20 cellular contexts compared by ENCODE assay signal in the genomic region with DNA sequence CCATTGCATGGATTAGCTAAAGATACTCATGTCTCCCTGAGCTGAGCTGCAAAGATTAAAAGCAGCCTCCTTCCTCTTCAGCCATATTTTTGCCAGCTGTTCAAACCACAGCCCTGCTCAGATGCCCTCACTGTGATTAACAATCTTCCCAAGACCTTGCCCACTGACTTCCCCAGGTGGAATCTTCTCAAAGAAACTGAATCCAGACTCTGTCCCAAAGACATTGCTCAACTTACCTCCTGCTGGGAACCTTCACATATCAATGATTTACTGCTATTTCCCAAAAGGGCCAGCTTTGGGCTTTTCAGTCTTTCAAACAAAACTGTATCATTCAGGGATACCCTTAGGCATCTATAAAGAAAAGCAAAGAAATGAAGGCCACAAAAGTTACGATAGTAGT. TPM values are rescaled to one million over a fixed set of nuclear protein-coding genes. Genes with fewer than 3 reads are reported as not detected.
DNase-seq lines count a peak whose midpoint lies in the region; ATAC-seq, FAIRE-seq and TF ChIP-seq lines count a peak whose summit lies in the region.
"Had no signal": no experiment of that assay in that cellular context is flagged by ENCODE, and none has a peak within 500 bp of the region (broad histone marks: within the 10 kb centered on the region; RNA-seq: fewer than 3 reads in every experiment).

No MANE protein-coding gene starts in this region.

- ATAC-seq in activated CD4-positive, alpha-beta T cell treated with anti-CD3 and anti-CD28 coated beads for 36 hours = no peak
- ATAC-seq in HG02938 (IDR thresholded peaks at IDR 0.05; ENCODE audit: unreplicated experiment) = no peak
- ATAC-seq: HCT116, PC-3 had no signal

- no peak for TF ChIP-seq RAD21 in H1 (IDR thresholded peaks at IDR 0.05 in 1 of 2, conservative IDR thresholded peaks at IDR 0.05 in 1 of 2; ENCODE audit: low read depth in 2 of 2, low read length in 2 of 2)

- POLR2A ChIA-PET in activated CD4-positive, alpha-beta T cell treated with anti-CD3 and anti-CD28 coated beads for 36 hours (lab: Charles Lee) = no interaction called here
- POLR2A ChIA-PET in H1 (lab: Charles Lee; ENCODE audit: partially characterized antibody) = interaction anchor here (0.7 to 1.7 kb wide), 3 partner anchors 8 to 39 kb away, joined by 3 read pairs; partner anchors contain the start of gene DGKE

- no peaks in the 10 kb centered on the region for H3K36me3 ChIP-seq in H1 (ENCODE audit: control insufficient read depth in 2 of 4, insufficient read depth in 4 of 4, low read length in 3 of 4)
- H3K36me3 ChIP-seq in osteoblast (ENCODE audit: insufficient read depth, low read length) = no peaks in the 10 kb centered on the region
- H3K36me3 ChIP-seq: SJSA1 had no signal

- H2AFZ ChIP-seq in H1 (ENCODE audit: low read length) (no peak overlapping the region), osteoblast (ENCODE audit: low read length) (no peak overlapping the region)

- H3K27ac Mint-ChIP-seq in activated CD4-positive, alpha-beta T cell treated with anti-CD3 and anti-CD28 coated beads for 36 hours = peak overlapping the region; percentile 17

- H4K5ac ChIP-seq in H1 (ENCODE audit: insufficient read length, low read depth, low read length) = no peak overlapping the region

- no peak overlapping the region for H2BK120ac ChIP-seq in H1 (replicated peaks; ENCODE audit: low read depth, low read length)

- H3K14ac ChIP-seq in H1 (ENCODE audit: insufficient read length) = no peak overlapping the region

- no peak overlapping the region for H3K56ac ChIP-seq in H1 (replicated peaks; ENCODE audit: insufficient read length, low read depth, low read length)

- H3K4ac ChIP-seq in H1 (replicated peaks; ENCODE audit: insufficient read length, low read depth, low read length) = no peak overlapping the region

- H3K4me1 ChIP-seq in H1 (replicated peaks in 1 of 4; ENCODE audit: control insufficient read depth in 3 of 4, insufficient read depth in 4 of 4, low read length in 3 of 4) = no peaks in the 10 kb centered on the region
- H3K4me1 ChIP-seq in osteoblast (ENCODE audit: insufficient read depth, low read length) = no peaks in the 10 kb centered on the region

- no peak overlapping the region for H3K9ac ChIP-seq in H1 (replicated peaks in 1 of 4; ENCODE audit: extremely low read depth in 1 of 4, low read depth in 3 of 4, low read length in 3 of 4)

- H3K27me3 ChIP-seq in H1 (replicated peaks in 1 of 4; ENCODE audit: control insufficient read depth in 3 of 4, extremely low read depth in 1 of 4, insufficient read depth in 3 of 4, low read length in 3 of 4) (no peaks in the 10 kb centered on the region), osteoblast (ENCODE audit: insufficient read depth, low read length) (no peaks in the 10 kb centered on the region)
- H3K27me3 ChIP-seq: SJSA1 had no signal

- peaks cover 16% of the 10 kb centered on the region for H3K4me1 Mint-ChIP-seq in activated CD4-positive, alpha-beta T cell treated with anti-CD3 and anti-CD28 coated beads for 36 hours

- no peaks in the 10 kb centered on the region; a peak in 1 of 4 replicates for H3K79me2 ChIP-seq in H1 (ENCODE audit: control insufficient read depth in 1 of 2, insufficient read depth in 2 of 2, low read length in 2 of 2)
- peaks cover 2% of the 10 kb centered on the region for H3K79me2 ChIP-seq in osteoblast (ENCODE audit: insufficient read depth, low read length)

- H3K18ac ChIP-seq in H1 (ENCODE audit: extremely low read depth, low read length) = no peak overlapping the region

- CTCF ChIA-PET in activated CD4-positive, alpha-beta T cell treated with anti-CD3 and anti-CD28 coated beads for 36 hours (lab: Charles Lee) = interaction anchor here (0.8 to 2.9 kb wide), 8 partner anchors 8 to 224 kb away, joined by 3 to 12 read pairs (median 4); no protein-coding TSS in a partner anchor
- CTCF ChIA-PET in H1 (lab: Charles Lee; ENCODE audit: partially characterized antibody) = interaction anchor here (1.0 to 2.3 kb wide), 3 partner anchors 11 to 115 kb away, joined by 3 to 7 read pairs (median 5); no protein-coding TSS in a partner anchor

- H2BK15ac ChIP-seq in H1 (ENCODE audit: low read length) = no peak overlapping the region

- no peak for TF ChIP-seq POLR2A in H1 (IDR thresholded peaks at IDR 0.05; ENCODE audit: control extremely low read depth in 1 of 2, low read depth in 2 of 2, low read length in 2 of 2)

- FAIRE-seq in H1 (lab: Jason Lieb, UNC) = no peak
- FAIRE-seq in urothelium cell line (lab: Jason Lieb, UNC) = no peak
- FAIRE-seq: GM18507 had no signal

- no peaks in the 10 kb centered on the region for H3K23me2 ChIP-seq in H1 (ENCODE audit: low read depth, low read length)

- no peak for TF ChIP-seq CTCF in H1 (IDR thresholded peaks at IDR 0.05; ENCODE audit: control extremely low read depth in 1 of 3, insufficient read depth in 1 of 3, low read depth in 1 of 3, low read length in 3 of 3)
- no peak for TF ChIP-seq CTCF in osteoblast (IDR thresholded peaks at IDR 0.05; ENCODE audit: extremely low read depth, low read depth, low read length)

- H3K27ac ChIP-seq in H1 (ENCODE audit: low read depth, low read length) = no peak overlapping the region
- no peak overlapping the region for H3K27ac ChIP-seq in osteoblast (ENCODE audit: low read depth, low read length)
- H3K27ac ChIP-seq: HL-60, SJSA1 had no signal

- H3K27me3 Mint-ChIP-seq in activated CD4-positive, alpha-beta T cell treated with anti-CD3 and anti-CD28 coated beads for 36 hours = no peaks in the 10 kb centered on the region

- no peak overlapping the region for H3K4me2 ChIP-seq in H1 (ENCODE audit: insufficient read depth in 1 of 2, low read depth in 2 of 2, low read length in 2 of 2)
- no peak overlapping the region for H3K4me2 ChIP-seq in osteoblast (ENCODE audit: insufficient read depth, low read length)

- H2BK12ac ChIP-seq in H1 (ENCODE audit: low read depth, low read length) = no peak overlapping the region

- no peaks in the 10 kb centered on the region for H3K9me3 Mint-ChIP-seq in activated CD4-positive, alpha-beta T cell treated with anti-CD3 and anti-CD28 coated beads for 36 hours (ENCODE audit: low read depth)

- no peak overlapping the region for H2BK5ac ChIP-seq in H1 (ENCODE audit: low read depth, low read length)

- no peak overlapping the region for H3K23ac ChIP-seq in H1 (ENCODE audit: insufficient read length)

- H3K9me3 ChIP-seq in H1 (ENCODE audit: insufficient read depth in 2 of 2, low read depth in 1 of 2, low read length in 1 of 2) = no peaks in the 10 kb centered on the region
- H3K9me3 ChIP-seq in osteoblast (ENCODE audit: low read depth, low read length) = no peaks in the 10 kb centered on the region
- H3K9me3 ChIP-seq: Caco-2, SJSA1 had no signal

- H4K91ac ChIP-seq in H1 (replicated peaks; ENCODE audit: insufficient read length, low read length) = no peak overlapping the region

- H3K4me3 ChIP-seq in H1 (ENCODE audit: extremely low read depth in 1 of 4, insufficient read depth in 2 of 4, low read depth in 3 of 4, low read length in 4 of 4) = no peak overlapping the region
- no peak overlapping the region for H3K4me3 ChIP-seq in osteoblast (ENCODE audit: insufficient read depth, low read length)
- H3K4me3 ChIP-seq: SJSA1 had no signal

- no peak overlapping the region for H2AK5ac ChIP-seq in H1 (ENCODE audit: low read depth, low read length)

- H3K36me3 Mint-ChIP-seq in activated CD4-positive, alpha-beta T cell treated with anti-CD3 and anti-CD28 coated beads for 36 hours (ENCODE audit: low read depth) = peaks cover 14% of the 10 kb centered on the region

- no peak overlapping the region for H2BK20ac ChIP-seq in H1 (ENCODE audit: low read length)

- 91% methylated on average over 1 of the region's 1 CpG; no CpG with 5 or more reads in 1 of the 2 experiments for WGBS in H1 (ENCODE audit: extremely low coverage in 1 of 2, insufficient coverage in 1 of 2, insufficient read length in 1 of 2, insufficient replicate concordance in 2 of 2, low coverage in 1 of 2, low lambda C conversion rate in 2 of 2, missing lambda C conversion rate in 1 of 2), 2 experiments

- no peak overlapping the region for H3K4me3 Mint-ChIP-seq in activated CD4-positive, alpha-beta T cell treated with anti-CD3 and anti-CD28 coated beads for 36 hours

- no peak for TF ChIP-seq EP300 in H1 (IDR thresholded peaks at IDR 0.05; ENCODE audit: borderline replicate concordance in 1 of 2, low read depth in 2 of 2, low read length in 2 of 2)

- H4K20me1 ChIP-seq in H1 (replicated peaks in 1 of 2; ENCODE audit: control insufficient read depth in 1 of 2, insufficient read depth in 2 of 2, low read length in 2 of 2) (no peaks in the 10 kb centered on the region), osteoblast (ENCODE audit: insufficient read depth, low read length) (no peaks in the 10 kb centered on the region)

- no peak overlapping the region for H4K8ac ChIP-seq in H1 (ENCODE audit: extremely low read depth, insufficient read depth, low read length)

- DNase-seq in activated CD4-positive, alpha-beta T cell treated with anti-CD3 and anti-CD28 coated beads for 36 hours = no peak
- DNase-seq in activated CD4-positive, alpha-beta T cell treated with anti-CD3 and anti-CD28 coated beads, Interleukin-2, amount 50 U/mL, for 4 hours = no peak
- DNase-seq in HT1080 (ENCODE audit: low read depth) (peak; percentile 22), H1 (ENCODE audit: low read depth in 1 of 2, low spot score in 2 of 2) (no peak), osteoblast (ENCODE audit: insufficient read length, low spot score, missing footprints) (peak; percentile 25), H4 (ENCODE audit: low spot score) (no peak), urothelium cell line (ENCODE audit: low spot score) (no peak)
- DNase-seq: 8988T, AML-193, Caco-2, NCI-H1436 treated with DMSO at 0.1 percent for 48 hours, NCI-H2081 treated with DMSO at 0.1 percent for 48 hours, NCI-H345, NCI-H69, PC-3 had no signal

- intact Hi-C loops in activated CD4-positive, alpha-beta T cell treated with anti-CD3 and anti-CD28 coated beads for 36 hours (cut with DNase I, micrococcal nuclease) = no loop called here

- no peaks in the 10 kb centered on the region for H3K79me1 ChIP-seq in H1 (ENCODE audit: low read depth, low read length)

RNA-seq across cellular contexts. Expression of gene C17orf67, which starts 9.2 kb away (rescaled TPM):
- 1 to 10 TPM; 4.0 to 5.0 TPM for total RNA-seq in activated CD4-positive, alpha-beta T cell treated with anti-CD3 and anti-CD28 coated beads for 36 hours
- 1.3 and 1.6 TPM in 2 replicates for total RNA-seq in HT1080 (2014; rRNA removed; shearing (Covaris generic))
- 0.46 and 1.4 TPM in 2 replicates for polyA plus RNA-seq in HT1080 (2015; cell fraction: cytosol; rRNA removed)
- 0.79 and 2.3 TPM in 2 replicates for polyA plus RNA-seq in HT1080 (2015; cell fraction: nucleus; rRNA removed)
- 1.9 and 2.2 TPM in 2 replicates for total RNA-seq in H1 (2021; fragmentation: NEBNext Ultra II Directional; extraction: Animal tissue kit (Norgen Biotek cat#: 25700))
- polyA plus RNA-seq in H1 (2011; rRNA removed) = 0.52 and 0.67 TPM in 2 replicates
- polyA plus RNA-seq in H1 (2011; cell fraction: cytosol; rRNA removed) = 0.72 TPM
- 1.0 TPM for polyA plus RNA-seq in H1 (2011; cell fraction: nucleus; rRNA removed)
- polyA plus RNA-seq in H1 (2012, experiment 1 of 2) = 1.1 to 1.4 TPM (median 1.1 TPM) in 4 replicates
- 0.28 TPM for polyA plus RNA-seq in H1 (2012, experiment 2 of 2)
- polyA plus RNA-seq in H1 (2013, experiment 1 of 2) = 1.4 TPM
- 1.0 TPM for polyA plus RNA-seq in H1 (2013, experiment 2 of 2)
- polyA minus RNA-seq in H1 (2011; rRNA and poly(A)+ RNA removed) = 0.32 and 0.61 TPM in 2 replicates
- polyA minus RNA-seq in H1 (2011; cell fraction: cytosol; rRNA and poly(A)+ RNA removed) = 0.51 TPM
- 0.50 TPM for polyA minus RNA-seq in H1 (2011; cell fraction: nucleus; rRNA and poly(A)+ RNA removed)
- 0.36 and 0.88 TPM in 2 replicates for total RNA-seq in osteoblast
- 0.41 and 0.72 TPM in 2 replicates for total RNA-seq in H4 (2014; rRNA removed; shearing (Covaris generic))

RNA-seq across cellular contexts. Expression of gene DGKE, which starts 9.4 kb away (rescaled TPM):
- 10 to 100 TPM; 22.4 to 27.4 TPM for total RNA-seq in activated CD4-positive, alpha-beta T cell treated with anti-CD3 and anti-CD28 coated beads for 36 hours
- total RNA-seq in HT1080 (2014; rRNA removed; shearing (Covaris generic)) = 5.4 and 6.1 TPM in 2 replicates
- polyA plus RNA-seq in HT1080 (2015; cell fraction: cytosol; rRNA removed) = 3.0 and 3.2 TPM in 2 replicates
- polyA plus RNA-seq in HT1080 (2015; cell fraction: nucleus; rRNA removed) = 10.6 and 16.4 TPM in 2 replicates
- 7.4 and 7.7 TPM in 2 replicates for total RNA-seq in H1 (2021; fragmentation: NEBNext Ultra II Directional; extraction: Animal tissue kit (Norgen Biotek cat#: 25700))
- 1.7 and 3.1 TPM in 2 replicates for polyA plus RNA-seq in H1 (2011; rRNA removed)
- polyA plus RNA-seq in H1 (2011; cell fraction: cytosol; rRNA removed) = 1.8 TPM
- polyA plus RNA-seq in H1 (2011; cell fraction: nucleus; rRNA removed) = 5.8 TPM
- 1.7 to 3.9 TPM (median 2.7 TPM) in 4 replicates for polyA plus RNA-seq in H1 (2012, experiment 1 of 2)
- polyA plus RNA-seq in H1 (2012, experiment 2 of 2) = 0.50 TPM
- polyA plus RNA-seq in H1 (2013, experiment 1 of 2) = 7.5 TPM
- polyA plus RNA-seq in H1 (2013, experiment 2 of 2) = 7.1 TPM
- polyA minus RNA-seq in H1 (2011; rRNA and poly(A)+ RNA removed) = 4.4 and 6.0 TPM in 2 replicates
- 1.9 TPM for polyA minus RNA-seq in H1 (2011; cell fraction: cytosol; rRNA and poly(A)+ RNA removed)
- 15.4 TPM for polyA minus RNA-seq in H1 (2011; cell fraction: nucleus; rRNA and poly(A)+ RNA removed)
- total RNA-seq in osteoblast = 6.2 and 7.7 TPM in 2 replicates
- total RNA-seq in H4 (2014; rRNA removed; shearing (Covaris generic)) = 0.37 and 0.64 TPM in 2 replicates

Comparison
In these comparisons a context has a peak if more than half of its experiments do, and no peak if none do; other contexts are left out.
1. DNase-seq: peak in HT1080 (single experiment) and osteoblast (single experiment); none in activated CD4-positive, alpha-beta T cell treated with anti-CD3 and anti-CD28 coated beads for 36 hours (single experiment), activated CD4-positive, alpha-beta T cell treated with anti-CD3 and anti-CD28 coated beads, Interleukin-2, amount 50 U/mL, for 4 hours (0 of 2), H1 (0 of 2), H4 (single experiment) and urothelium cell line (single experiment).